Comparison of ENCODE assay signal across 15 cellular contexts in the genomic region with DNA sequence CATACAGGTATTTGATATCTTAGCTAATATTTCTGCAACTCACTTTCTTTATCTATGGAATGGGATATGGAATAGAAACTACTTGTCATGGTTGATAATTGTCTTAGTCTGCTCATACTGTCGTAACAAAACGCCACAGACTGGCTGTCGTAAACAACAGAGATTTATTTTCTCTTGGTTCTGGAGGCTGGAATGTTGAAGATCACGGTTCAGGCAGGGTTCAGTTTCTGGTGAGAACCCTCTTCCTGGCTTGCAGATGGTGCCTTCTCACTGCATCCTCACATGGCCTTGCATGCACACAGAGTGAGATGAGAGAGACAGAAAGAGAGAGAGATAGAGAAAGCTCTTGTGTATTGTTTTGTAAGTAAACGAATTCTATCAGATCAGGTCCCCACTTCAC.
DNase-seq lines count a peak whose midpoint lies in the region; ATAC-seq and TF ChIP-seq lines count a peak whose summit lies in the region.
"Had no signal": no experiment of that assay in that cellular context is flagged by ENCODE, and none has a peak within 500 bp of the region (broad histone marks: within the 10 kb centered on the region; RNA-seq: fewer than 3 reads in every experiment).

No MANE protein-coding gene starts in this region.

- no peak overlapping the region for H2AFZ ChIP-seq in GM23338

- no peaks in the 10 kb centered on the region for H3F3A ChIP-seq in GM23338 (replicated peaks; ENCODE audit: low read depth)

- ATAC-seq in GM23338 (no peak), GM21381 (IDR thresholded peaks at IDR 0.05; ENCODE audit: unreplicated experiment) (no peak)
- ATAC-seq: PC-3 had no signal

- no peaks in the 10 kb centered on the region for H3K36me3 ChIP-seq in GM23338 (ENCODE audit: insufficient read depth)

- H3K4me3 ChIP-seq in GM23338 = no peak overlapping the region
- H3K4me3 ChIP-seq in foreskin fibroblast (ENCODE audit: low read depth in 1 of 2, low read length in 2 of 2) = no peak overlapping the region

- H3K9me3 Mint-ChIP-seq in GM23338 = no peaks in the 10 kb centered on the region

- no peaks in the 10 kb centered on the region for H3K27me3 Mint-ChIP-seq in GM23338 (ENCODE audit: insufficient read depth, low read depth, poor library complexity)
- H3K27me3 Mint-ChIP-seq: CD4-positive, alpha-beta memory T cell had no signal

- no peaks in the 10 kb centered on the region for H3K4me1 Mint-ChIP-seq in GM23338
- H3K4me1 Mint-ChIP-seq: CD4-positive, alpha-beta memory T cell had no signal

- H3K27me3 ChIP-seq in GM23338 (ENCODE audit: insufficient read depth) = no peaks in the 10 kb centered on the region

- H4K20me1 ChIP-seq in GM23338 (replicated peaks; ENCODE audit: insufficient read depth) = no peaks in the 10 kb centered on the region

- H3K9me2 ChIP-seq in GM23338 (ENCODE audit: insufficient read depth) = no peaks in the 10 kb centered on the region

- H3K4me1 ChIP-seq in GM23338 (ENCODE audit: insufficient read depth) = no peaks in the 10 kb centered on the region

- H3K27ac ChIP-seq in GM23338 (ENCODE audit: low read depth) = no peak overlapping the region

- H3K27ac Mint-ChIP-seq in GM23338 = peak overlapping the region; percentile 76; the same call in 1 of the 2 replicates
- H3K27ac Mint-ChIP-seq: CD4-positive, alpha-beta memory T cell had no signal

- H3K4me3 Mint-ChIP-seq in GM23338 = no peak overlapping the region
- H3K4me3 Mint-ChIP-seq: CD4-positive, alpha-beta memory T cell had no signal

- H3K4me2 ChIP-seq in GM23338 = no peak overlapping the region

- H3K79me2 ChIP-seq in GM23338 (replicated peaks; ENCODE audit: insufficient read depth) = no peaks in the 10 kb centered on the region

- DNase-seq in GM23338 (ENCODE audit: low spot score) (no peak), astrocyte of the hippocampus (ENCODE audit: low read depth, low spot score) (peak; percentile 2), foreskin fibroblast (peak; percentile 16 to 17), GOT3 (lab: John Stamatoyannopoulos, UW) (no peak), SIG-M5 (lab: John Stamatoyannopoulos, UW) (no peak), NCI-H1417 treated with DMSO at 0.1 percent for 48 hours (lab: John Stamatoyannopoulos, UW) (no peak)
- DNase-seq: ACHN; CD4-positive, alpha-beta memory T cell; NCI-H1436 treated with DMSO at 0.1 percent for 48 hours; NCI-H2029 treated with DMSO at 0.1 percent for 48 hours; NCI-H2171 treated with DMSO at 0.1 percent for 48 hours; NCI-H510A; NCI-H774; PC-3 had no signal

- no peaks in the 10 kb centered on the region for H3K36me3 Mint-ChIP-seq in GM23338 (ENCODE audit: low read depth)
- H3K36me3 Mint-ChIP-seq: CD4-positive, alpha-beta memory T cell had no signal

- TF ChIP-seq CTCF in GM23338 (conservative IDR thresholded peaks at IDR 0.05; ENCODE audit: low read depth in 2 of 2) = no peak
- TF ChIP-seq CTCF in foreskin fibroblast (IDR thresholded peaks at IDR 0.05; ENCODE audit: low read depth, low read length) = no peak

TF ChIP-seq in GM23338, 12 proteins besides CTCF, POLR2A, EP300 and RAD21 (continues in another document):
- TF ChIP-seq STAT1 (IDR thresholded peaks at IDR 0.05; ENCODE audit: unreplicated experiment) (no peak), CREB1 (CRISPR knock-in tag; IDR thresholded peaks at IDR 0.05; ENCODE audit: low read depth) (no peak), ZNF331 (CRISPR knock-in tag; IDR thresholded peaks at IDR 0.05; ENCODE audit: low read depth) (no peak), ZNF114 (CRISPR knock-in tag; IDR thresholded peaks at IDR 0.05) (no peak), EZH2 (IDR thresholded peaks at IDR 0.05; ENCODE audit: low read depth, unreplicated experiment) (no peak), EZH2phosphoT487 (IDR thresholded peaks at IDR 0.05; ENCODE audit: unreplicated experiment) (no peak), POLR2AphosphoS5 (IDR thresholded peaks at IDR 0.05; ENCODE audit: low read depth) (no peak), NANOG (IDR thresholded peaks at IDR 0.05; ENCODE audit: borderline replicate concordance) (no peak)
- TF ChIP-seq, protein P1, sequence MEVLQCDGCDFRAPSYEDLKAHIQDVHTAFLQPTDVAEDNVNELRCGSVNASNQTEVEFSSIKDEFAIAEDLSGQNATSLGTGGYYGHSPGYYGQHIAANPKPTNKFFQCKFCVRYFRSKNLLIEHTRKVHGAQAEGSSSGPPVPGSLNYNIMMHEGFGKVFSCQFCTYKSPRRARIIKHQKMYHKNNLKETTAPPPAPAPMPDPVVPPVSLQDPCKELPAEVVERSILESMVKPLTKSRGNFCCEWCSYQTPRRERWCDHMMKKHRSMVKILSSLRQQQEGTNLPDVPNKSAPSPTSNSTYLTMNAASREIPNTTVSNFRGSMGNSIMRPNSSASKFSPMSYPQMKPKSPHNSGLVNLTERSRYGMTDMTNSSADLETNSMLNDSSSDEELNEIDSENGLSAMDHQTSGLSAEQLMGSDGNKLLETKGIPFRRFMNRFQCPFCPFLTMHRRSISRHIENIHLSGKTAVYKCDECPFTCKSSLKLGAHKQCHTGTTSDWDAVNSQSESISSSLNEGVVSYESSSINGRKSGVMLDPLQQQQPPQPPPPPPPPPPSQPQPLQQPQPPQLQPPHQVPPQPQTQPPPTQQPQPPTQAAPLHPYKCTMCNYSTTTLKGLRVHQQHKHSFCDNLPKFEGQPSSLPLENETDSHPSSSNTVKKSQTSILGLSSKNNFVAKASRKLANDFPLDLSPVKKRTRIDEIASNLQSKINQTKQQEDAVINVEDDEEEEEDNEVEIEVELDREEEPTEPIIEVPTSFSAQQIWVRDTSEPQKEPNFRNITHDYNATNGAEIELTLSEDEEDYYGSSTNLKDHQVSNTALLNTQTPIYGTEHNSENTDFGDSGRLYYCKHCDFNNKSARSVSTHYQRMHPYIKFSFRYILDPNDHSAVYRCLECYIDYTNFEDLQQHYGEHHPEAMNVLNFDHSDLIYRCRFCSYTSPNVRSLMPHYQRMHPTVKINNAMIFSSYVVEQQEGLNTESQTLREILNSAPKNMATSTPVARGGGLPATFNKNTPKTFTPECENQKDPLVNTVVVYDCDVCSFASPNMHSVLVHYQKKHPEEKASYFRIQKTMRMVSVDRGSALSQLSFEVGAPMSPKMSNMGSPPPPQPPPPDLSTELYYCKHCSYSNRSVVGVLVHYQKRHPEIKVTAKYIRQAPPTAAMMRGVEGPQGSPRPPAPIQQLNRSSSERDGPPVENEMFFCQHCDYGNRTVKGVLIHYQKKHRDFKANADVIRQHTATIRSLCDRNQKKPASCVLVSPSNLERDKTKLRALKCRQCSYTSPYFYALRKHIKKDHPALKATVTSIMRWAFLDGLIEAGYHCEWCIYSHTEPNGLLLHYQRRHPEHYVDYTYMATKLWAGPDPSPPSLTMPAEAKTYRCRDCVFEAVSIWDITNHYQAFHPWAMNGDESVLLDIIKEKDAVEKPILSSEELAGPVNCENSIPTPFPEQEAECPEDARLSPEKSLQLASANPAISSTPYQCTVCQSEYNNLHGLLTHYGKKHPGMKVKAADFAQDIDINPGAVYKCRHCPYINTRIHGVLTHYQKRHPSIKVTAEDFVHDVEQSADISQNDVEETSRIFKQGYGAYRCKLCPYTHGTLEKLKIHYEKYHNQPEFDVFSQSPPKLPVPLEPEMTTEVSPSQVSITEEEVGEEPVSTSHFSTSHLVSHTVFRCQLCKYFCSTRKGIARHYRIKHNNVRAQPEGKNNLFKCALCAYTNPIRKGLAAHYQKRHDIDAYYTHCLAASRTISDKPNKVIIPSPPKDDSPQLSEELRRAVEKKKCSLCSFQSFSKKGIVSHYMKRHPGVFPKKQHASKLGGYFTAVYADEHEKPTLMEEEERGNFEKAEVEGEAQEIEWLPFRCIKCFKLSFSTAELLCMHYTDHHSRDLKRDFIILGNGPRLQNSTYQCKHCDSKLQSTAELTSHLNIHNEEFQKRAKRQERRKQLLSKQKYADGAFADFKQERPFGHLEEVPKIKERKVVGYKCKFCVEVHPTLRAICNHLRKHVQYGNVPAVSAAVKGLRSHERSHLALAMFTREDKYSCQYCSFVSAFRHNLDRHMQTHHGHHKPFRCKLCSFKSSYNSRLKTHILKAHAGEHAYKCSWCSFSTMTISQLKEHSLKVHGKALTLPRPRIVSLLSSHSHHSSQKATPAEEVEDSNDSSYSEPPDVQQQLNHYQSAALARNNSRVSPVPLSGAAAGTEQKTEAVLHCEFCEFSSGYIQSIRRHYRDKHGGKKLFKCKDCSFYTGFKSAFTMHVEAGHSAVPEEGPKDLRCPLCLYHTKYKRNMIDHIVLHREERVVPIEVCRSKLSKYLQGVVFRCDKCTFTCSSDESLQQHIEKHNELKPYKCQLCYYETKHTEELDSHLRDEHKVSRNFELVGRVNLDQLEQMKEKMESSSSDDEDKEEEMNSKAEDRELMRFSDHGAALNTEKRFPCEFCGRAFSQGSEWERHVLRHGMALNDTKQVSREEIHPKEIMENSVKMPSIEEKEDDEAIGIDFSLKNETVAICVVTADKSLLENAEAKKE (CRISPR knock-in tag; IDR thresholded peaks at IDR 0.05) = no peak
- TF ChIP-seq, protein P2, sequence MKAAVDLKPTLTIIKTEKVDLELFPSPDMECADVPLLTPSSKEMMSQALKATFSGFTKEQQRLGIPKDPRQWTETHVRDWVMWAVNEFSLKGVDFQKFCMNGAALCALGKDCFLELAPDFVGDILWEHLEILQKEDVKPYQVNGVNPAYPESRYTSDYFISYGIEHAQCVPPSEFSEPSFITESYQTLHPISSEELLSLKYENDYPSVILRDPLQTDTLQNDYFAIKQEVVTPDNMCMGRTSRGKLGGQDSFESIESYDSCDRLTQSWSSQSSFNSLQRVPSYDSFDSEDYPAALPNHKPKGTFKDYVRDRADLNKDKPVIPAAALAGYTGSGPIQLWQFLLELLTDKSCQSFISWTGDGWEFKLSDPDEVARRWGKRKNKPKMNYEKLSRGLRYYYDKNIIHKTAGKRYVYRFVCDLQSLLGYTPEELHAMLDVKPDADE (IDR thresholded peaks at IDR 0.05) = no peak

Comparison
In these comparisons a context has a peak if more than half of its experiments do, and no peak if none do; other contexts are left out.
1. DNase-seq: peak in astrocyte of the hippocampus (single experiment) and foreskin fibroblast (2 of 2); none in GM23338 (single experiment), GOT3 (single experiment), SIG-M5 (single experiment) and NCI-H1417 treated with DMSO at 0.1 percent for 48 hours (single experiment).